In genomic region chr21:35258521-35258920, GRCh38 we compare ENCODE assay signal across 1 cellular context.
TF ChIP-seq lines count a peak whose summit lies in the region.

No MANE protein-coding gene starts in this region.

TF ChIP-seq in IMR-90, 13 proteins besides CTCF, POLR2A, EP300 and RAD21:
- TF ChIP-seq SMC3 (IDR thresholded peaks at IDR 0.05; ENCODE audit: low read depth, low read length) (no peak), MAZ (IDR thresholded peaks at IDR 0.05; ENCODE audit: borderline replicate concordance, low read depth, low read length) (no peak), ELK1 (IDR thresholded peaks at IDR 0.05; ENCODE audit: borderline replicate concordance, low read depth, low read length) (no peak), CHD1 (IDR thresholded peaks at IDR 0.05; ENCODE audit: low read depth, low read length) (no peak), USF2 (IDR thresholded peaks at IDR 0.05; ENCODE audit: low read depth, low read length) (no peak), RFX5 (IDR thresholded peaks at IDR 0.05; ENCODE audit: low read depth, low read length) (no peak), CEBPB (IDR thresholded peaks at IDR 0.05; ENCODE audit: low read depth, low read length) (no peak), FOS (IDR thresholded peaks at IDR 0.05; ENCODE audit: low read depth, low read length) (no peak), NFE2L2 (IDR thresholded peaks at IDR 0.05; ENCODE audit: low read depth, low read length) (no peak), MAFK (IDR thresholded peaks at IDR 0.05; ENCODE audit: low read depth, low read length) (no peak), MXI1 (IDR thresholded peaks at IDR 0.05; ENCODE audit: borderline replicate concordance, low read depth, low read length) (no peak), RCOR1 (IDR thresholded peaks at IDR 0.05; ENCODE audit: insufficient replicate concordance, low read length) (no peak), BHLHE40 (IDR thresholded peaks at IDR 0.05; ENCODE audit: low read depth, low read length) (no peak)
